ENCODE assay signal across 8 cellular contexts in genomic region chr15:64151727-64152506, GRCh38. TPM values are rescaled to one million over a fixed set of nuclear protein-coding genes. Genes with fewer than 3 reads are reported as not detected.
DNase-seq lines count a peak whose midpoint lies in the region; ATAC-seq and TF ChIP-seq lines count a peak whose summit lies in the region.

TSS of gene SNX22 (plus strand) at chr15:64151731. CDS start at chr15:64151776, 45 bp downstream.

- H3K27me3 ChIP-seq in AG04450 (ENCODE audit: control insufficient read depth, insufficient read depth, low read length) (peaks cover 13% of the 10 kb centered on the region), HL-60 (ENCODE audit: insufficient read depth, poor library complexity, severe bottlenecking) (peaks cover 19% of the 10 kb centered on the region)

- CTCF ChIA-PET in AG04450 (lab: Charles Lee) = interaction anchor here (0.6 to 2.7 kb wide), 4 partner anchors 12 to 204 kb away, joined by 3 to 13 read pairs (median 4); partner anchors contain the start of gene CSNK1G1
- CTCF ChIA-PET in activated naive CD4-positive, alpha-beta T cell treated with anti-CD3 and anti-CD28 coated beads for 36 hours (lab: Charles Lee) = interaction anchor here (1.3 to 2.0 kb wide), 3 partner anchors 7 to 54 kb away, joined by 6 to 7 read pairs (median 7); no protein-coding TSS in a partner anchor

- H3K27ac Mint-ChIP-seq in activated naive CD4-positive, alpha-beta T cell treated with anti-CD3 and anti-CD28 coated beads for 36 hours = no peak within 1 kb of the TSS

- H3K4me1 Mint-ChIP-seq in activated naive CD4-positive, alpha-beta T cell treated with anti-CD3 and anti-CD28 coated beads for 36 hours (ENCODE audit: low read depth) = peaks cover 20% of the 10 kb centered on the region

- DNase-seq in AG04450 (ENCODE audit: low read depth, low spot score) = no peak
- no peak for DNase-seq in HL-60 (ENCODE audit: low read depth in 1 of 2, low spot score in 1 of 2)
- peak; percentile 12 for DNase-seq in activated naive CD4-positive, alpha-beta T cell treated with anti-CD3 and anti-CD28 coated beads for 36 hours
- DNase-seq in cortex of kidney (lab: John Stamatoyannopoulos, UW) = no peak
- no peak for DNase-seq in NCI-H1694 (lab: John Stamatoyannopoulos, UW)

- H3K4me3 Mint-ChIP-seq in activated naive CD4-positive, alpha-beta T cell treated with anti-CD3 and anti-CD28 coated beads for 36 hours = peak within 1 kb of the TSS; percentile 68

- peak; percentile 11 for ATAC-seq in GM18505 (IDR thresholded peaks at IDR 0.05; ENCODE audit: unreplicated experiment)

- H3K27ac ChIP-seq in AG04450 (ENCODE audit: low read depth, low read length) (no peak within 1 kb of the TSS), HL-60 (replicated peaks) (no peak within 1 kb of the TSS), skin epidermis (peak within 1 kb of the TSS in 1 of 21 experiments; percentile 10)

- intact Hi-C loops in activated naive CD4-positive, alpha-beta T cell treated with anti-CD3 and anti-CD28 coated beads for 36 hours (cut with micrococcal nuclease) = loop anchor here (2.0 to 10.0 kb wide), 4 partner anchors 317 to 685 kb away; partner anchors contain the start of gene HERC1

- POLR2A ChIA-PET in AG04450 (lab: Yijun Ruan, JAX) = no interaction called here

- H3K9me3 ChIP-seq in AG04450 (ENCODE audit: control insufficient read depth, insufficient read depth, low read length) = no peaks in the 10 kb centered on the region; the same call in 1 of the 2 replicates

- peaks cover 11% of the 10 kb centered on the region for H3K27me3 Mint-ChIP-seq in activated naive CD4-positive, alpha-beta T cell treated with anti-CD3 and anti-CD28 coated beads for 36 hours (ENCODE audit: low read depth)

- TF ChIP-seq POLR2A in GM18505 (IDR thresholded peaks at IDR 0.05; ENCODE audit: borderline replicate concordance, extremely low read depth, insufficient read depth, insufficient read length) = peak; percentile 65

- H3K36me3 Mint-ChIP-seq in activated naive CD4-positive, alpha-beta T cell treated with anti-CD3 and anti-CD28 coated beads for 36 hours (ENCODE audit: low read depth) = peaks cover 7% of the 10 kb centered on the region

- no peak for TF ChIP-seq CTCF in AG04450 (IDR thresholded peaks at IDR 0.05; ENCODE audit: low read depth, low read length)
- TF ChIP-seq CTCF in HL-60 (IDR thresholded peaks at IDR 0.05; ENCODE audit: insufficient read depth, low read length) = no peak

- H3K4me3 ChIP-seq in AG04450 (ENCODE audit: low read depth, low read length) = peak within 1 kb of the TSS; percentile 53
- peak within 1 kb of the TSS; percentile 43 for H3K4me3 ChIP-seq in HL-60 (replicated peaks; ENCODE audit: insufficient read depth, low read length)
- H3K4me3 ChIP-seq in iPS-11a (ENCODE audit: low read depth, low read length) = peak within 1 kb of the TSS; percentile 58
- H3K4me3 ChIP-seq in skin epidermis = peak within 1 kb of the TSS; percentile 16 to 44 (median 37)

- H3K9me3 Mint-ChIP-seq in activated naive CD4-positive, alpha-beta T cell treated with anti-CD3 and anti-CD28 coated beads for 36 hours = no peaks in the 10 kb centered on the region

RNA-seq across cellular contexts. Expression of gene SNX22, which starts in this region (rescaled TPM):
- 0.06 and 0.10 TPM in 2 replicates for polyA plus RNA-seq in AG04450 (2011; rRNA removed)
- polyA minus RNA-seq in AG04450 (2011; rRNA and poly(A)+ RNA removed) = 0.14 and 0.35 TPM in 2 replicates
- under 1 TPM; 0.19 to 0.47 TPM for total RNA-seq in activated naive CD4-positive, alpha-beta T cell treated with anti-CD3 and anti-CD28 coated beads for 36 hours

Comparison
In these comparisons a context has a peak if more than half of its experiments do, and no peak if none do; other contexts are left out.
1. Peak in DNase-seq in activated naive CD4-positive, alpha-beta T cell treated with anti-CD3 and anti-CD28 coated beads for 36 hours; RNA of the gene not detected or under 1 TPM.